15 cellular contexts compared by ENCODE assay signal in the genomic region with DNA sequence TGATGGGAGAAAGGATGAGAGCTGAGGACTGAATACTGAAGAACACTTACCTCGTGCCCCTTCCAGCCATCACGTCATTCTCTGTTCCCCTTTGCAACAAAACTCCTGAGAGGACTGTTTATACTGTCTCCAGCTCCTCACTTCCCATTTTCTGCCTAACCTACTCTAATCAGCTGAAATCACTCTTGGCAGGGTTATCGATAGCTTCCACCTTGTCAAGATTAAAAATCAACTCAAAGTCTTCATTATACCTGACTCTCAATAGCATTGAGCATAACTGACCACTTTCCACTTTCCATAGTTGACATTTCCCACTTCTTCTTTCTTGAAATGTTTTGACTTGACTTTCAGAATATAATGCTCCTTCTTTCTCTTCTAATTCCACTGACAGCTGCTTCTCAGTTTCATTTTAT. TPM values are rescaled to one million over a fixed set of nuclear protein-coding genes. Genes with fewer than 3 reads are reported as not detected.
DNase-seq lines count a peak whose midpoint lies in the region; ATAC-seq and TF ChIP-seq lines count a peak whose summit lies in the region.
"Had no signal": no experiment of that assay in that cellular context is flagged by ENCODE, and none has a peak within 500 bp of the region (broad histone marks: within the 10 kb centered on the region; RNA-seq: fewer than 3 reads in every experiment).

No MANE protein-coding gene starts in this region.

- no peak for TF ChIP-seq EP300 in SK-N-SH (IDR thresholded peaks at IDR 0.05; ENCODE audit: borderline replicate concordance in 1 of 2, low read depth in 1 of 2, low read length in 1 of 2)

- H3K4me1 ChIP-seq in GM23338 (ENCODE audit: insufficient read depth) (peaks cover 48% of the 10 kb centered on the region), PC-9 (replicated peaks; ENCODE audit: insufficient read depth) (peaks cover 27% of the 10 kb centered on the region), psoas muscle (peaks cover 68% of the 10 kb centered on the region), SK-N-SH (ENCODE audit: control insufficient read depth in 1 of 2, insufficient read depth in 2 of 2, low read depth in 1 of 2, low read length in 1 of 2) (peaks cover 24 to 34% of the 10 kb centered on the region in 2 experiments; a peak in 3 of 4 replicates)

- H3K27me3 Mint-ChIP-seq in GM23338 (ENCODE audit: insufficient read depth, low read depth, poor library complexity): no peaks in the 10 kb centered on the region
- H3K27me3 Mint-ChIP-seq: effector memory CD8-positive, alpha-beta T cell had no signal

- peaks cover 25% of the 10 kb centered on the region for H3K4me1 Mint-ChIP-seq in GM23338

- 41 to 49% (median 47%) methylated on average over 3 of the region's 3 CpGs for WGBS in psoas muscle, 3 donors
- 96% methylated on average over 3 of the region's 3 CpGs for WGBS in SK-N-SH (ENCODE audit: low lambda C conversion rate)

- TF ChIP-seq CTCF in GM12865 (IDR thresholded peaks at IDR 0.05; ENCODE audit: insufficient read depth, low read depth, low read length, missing control alignments) (no peak), GM23338 (conservative IDR thresholded peaks at IDR 0.05; ENCODE audit: low read depth in 2 of 2) (no peak), PC-9 (conservative IDR thresholded peaks at IDR 0.05) (no peak), psoas muscle (IDR thresholded peaks at IDR 0.05) (no peak), SK-N-SH (IDR thresholded peaks at IDR 0.05) (no peak)

- H3K79me2 ChIP-seq in GM23338 (replicated peaks; ENCODE audit: insufficient read depth) (peaks cover 87% of the 10 kb centered on the region), PC-9 (ENCODE audit: low read depth) (peaks cover 89% of the 10 kb centered on the region), SK-N-SH (ENCODE audit: insufficient read depth) (peaks cover 90% of the 10 kb centered on the region)

- BruUV-seq in PC-9 (replicated peaks; lab: Mats Ljungman, UMichigan): no TSS peak

- no peak overlapping the region for H3K9ac ChIP-seq in SK-N-SH

- ATAC-seq in GM23338: no peak
- no peak for ATAC-seq in psoas muscle
- ATAC-seq in HG03378 (IDR thresholded peaks at IDR 0.05; ENCODE audit: unreplicated experiment): no peak
- no peak for ATAC-seq in HG03196 (IDR thresholded peaks at IDR 0.05; ENCODE audit: unreplicated experiment)
- ATAC-seq: natural killer cell had no signal

- H3K27ac ChIP-seq in GM23338 (ENCODE audit: low read depth) (peak overlapping the region; percentile 12; the same call in 1 of the 2 replicates), PC-9 (no peak overlapping the region), psoas muscle (peak overlapping the region; percentile 99), SK-N-SH (ENCODE audit: low read depth in 2 of 2, low read length in 1 of 2) (no peak overlapping the region; a peak in 1 of 4 replicates)
- H3K27ac ChIP-seq: thyroid gland had no signal

- H4K20me1 ChIP-seq in GM23338 (replicated peaks; ENCODE audit: insufficient read depth) (peaks cover 40% of the 10 kb centered on the region), PC-9 (ENCODE audit: insufficient read depth) (peaks cover 66% of the 10 kb centered on the region), SK-N-SH (ENCODE audit: insufficient read depth) (peaks cover 75% of the 10 kb centered on the region)

- H2AFZ ChIP-seq in GM23338 (no peak overlapping the region), PC-9 (no peak overlapping the region), SK-N-SH (ENCODE audit: low read depth) (no peak overlapping the region)

- no peaks in the 10 kb centered on the region; the same call in 1 of the 2 replicates for H3F3A ChIP-seq in GM23338 (replicated peaks; ENCODE audit: low read depth)
- peaks cover 5% of the 10 kb centered on the region; the same call in 1 of the 2 replicates for H3F3A ChIP-seq in PC-9 (ENCODE audit: insufficient read depth, low read depth)
- H3F3A ChIP-seq in SK-N-SH (replicated peaks; ENCODE audit: insufficient read depth): peaks cover 3% of the 10 kb centered on the region

- no peak overlapping the region for H3K27ac Mint-ChIP-seq in GM23338
- H3K27ac Mint-ChIP-seq: effector memory CD8-positive, alpha-beta T cell; natural killer cell had no signal

- POLR2A ChIA-PET in PC-9 (lab: Charles Lee; ENCODE audit: unreplicated experiment) (no interaction called here), SK-N-SH (lab: Yijun Ruan, JAX) (no interaction called here)

- H3K9me2 ChIP-seq in GM23338 (ENCODE audit: insufficient read depth): no peaks in the 10 kb centered on the region
- no peaks in the 10 kb centered on the region for H3K9me2 ChIP-seq in PC-9 (ENCODE audit: insufficient read depth)
- no peaks in the 10 kb centered on the region for H3K9me2 ChIP-seq in SK-N-SH

- H3K4me3 ChIP-seq in GM12865 (ENCODE audit: low read depth, low read length): peak overlapping the region; percentile 98; the same call in 1 of the 2 replicates
- H3K4me3 ChIP-seq in GM23338: no peak overlapping the region; the same call in 1 of the 2 replicates
- H3K4me3 ChIP-seq in PC-9: no peak overlapping the region
- peak overlapping the region; percentile 97 for H3K4me3 ChIP-seq in psoas muscle
- H3K4me3 ChIP-seq in SK-N-SH (ENCODE audit: low read depth in 2 of 2, low read length in 1 of 2): no peak overlapping the region
- H3K4me3 ChIP-seq: thyroid gland had no signal

- H3K9me3 ChIP-seq in PC-9 (ENCODE audit: insufficient read depth, low read depth) (no peaks in the 10 kb centered on the region), psoas muscle (no peaks in the 10 kb centered on the region), SK-N-SH (no peaks in the 10 kb centered on the region)
- H3K9me3 ChIP-seq: thyroid gland had no signal

- CTCF ChIA-PET in PC-9 (lab: Charles Lee): interaction anchor here (0.6 kb wide), 1 partner anchor 485 kb away, joined by 3 read pairs; no protein-coding TSS in a partner anchor
- CTCF ChIA-PET in SK-N-SH (lab: Yijun Ruan, JAX): interaction anchor here (0.9 to 1.3 kb wide), 4 partner anchors 9 to 100 kb away, joined by 3 read pairs; a partner anchor contains a TSS

- TF ChIP-seq RAD21 in SK-N-SH (IDR thresholded peaks at IDR 0.05; ENCODE audit: low read length): no peak

- H3K9me3 Mint-ChIP-seq in GM23338: no peaks in the 10 kb centered on the region; the same call in 2 of the 3 replicates
- H3K9me3 Mint-ChIP-seq: effector memory CD8-positive, alpha-beta T cell; natural killer cell had no signal

- H3K36me3 Mint-ChIP-seq in GM23338 (ENCODE audit: low read depth): no peaks in the 10 kb centered on the region; the same call in 1 of the 3 replicates
- H3K36me3 Mint-ChIP-seq: natural killer cell had no signal

- H3K4me2 ChIP-seq in GM23338 (peak overlapping the region; percentile 82; the same call in 1 of the 2 replicates), PC-9 (0 out of 2 replicates have a peak overlapping the region, but pooled peaks have one; percentile 98), SK-N-SH (no peak overlapping the region)

- DNase-seq in GM12865 (ENCODE audit: low read depth) (peak; percentile 38), GM23338 (ENCODE audit: low spot score) (no peak), PC-9 (no peak), psoas muscle (no peak), EL (no peak), SK-N-SH (no peak)
- DNase-seq: activated CD4-positive, alpha-beta T cell treated with anti-CD3 and anti-CD28 coated beads for 48 hours; effector memory CD8-positive, alpha-beta T cell; natural killer cell; NCI-H1694 treated with DMSO at 0.1 percent for 48 hours; NCI-H82; SW 1271; thyroid gland had no signal

- no peak overlapping the region for H3K4me3 Mint-ChIP-seq in GM23338
- H3K4me3 Mint-ChIP-seq: effector memory CD8-positive, alpha-beta T cell; natural killer cell had no signal

- H3K27me3 ChIP-seq in GM23338 (ENCODE audit: insufficient read depth) (no peaks in the 10 kb centered on the region), PC-9 (ENCODE audit: insufficient read depth, low read depth) (no peaks in the 10 kb centered on the region), psoas muscle (ENCODE audit: insufficient read depth in 3 of 3, low read length in 2 of 3) (no peaks in the 10 kb centered on the region), SK-N-SH (ENCODE audit: insufficient read depth) (no peaks in the 10 kb centered on the region)
- H3K27me3 ChIP-seq: thyroid gland had no signal

- intact Hi-C loops in PC-9 (cut with micrococcal nuclease; ENCODE audit: unreplicated experiment) (no loop called here), psoas muscle (cut with DNase I) (no loop called here)

- H3K36me3 ChIP-seq in GM23338 (ENCODE audit: insufficient read depth) (no peaks in the 10 kb centered on the region), PC-9 (ENCODE audit: low read depth) (peaks cover 13% of the 10 kb centered on the region; the same call in 1 of the 2 replicates), psoas muscle (ENCODE audit: insufficient read depth in 1 of 2, low read depth in 1 of 2) (peaks cover 0 to 5% of the 10 kb centered on the region in 2 donors), SK-N-SH (replicated peaks in 1 of 2; ENCODE audit: control insufficient read depth in 1 of 2, insufficient read depth in 2 of 2, low read length in 1 of 2) (peaks cover 6 to 7% of the 10 kb centered on the region in 2 experiments)
- H3K36me3 ChIP-seq: thyroid gland had no signal

TF ChIP-seq in SK-N-SH, 30 proteins besides CTCF, POLR2A, EP300 and RAD21 (continues in another document):
- no peak for TF ChIP-seq ELF1 (IDR thresholded peaks at IDR 0.05)

RNA-seq across cellular contexts. Expression of a gene that starts 4.3 kb away (rescaled TPM):
- total RNA-seq in GM23338 (2014; rRNA removed; shearing (Covaris generic)): 66.1 and 70.3 TPM in 2 replicates
- polyA plus RNA-seq in GM23338 (2016; fragmentation: Nextera tagmentation; extraction: Ambion mirVana): 11.5 and 12.6 TPM in 2 replicates
- 24.7 and 28.2 TPM in 2 replicates for total RNA-seq in PC-9 (2021)
- total RNA-seq in psoas muscle: 100 to 1,000 TPM; 133 to 193 (median 157) TPM
- 100 to 1,000 TPM in 1 of 3 donors, 10 to 100 TPM in 2; 93.5 to 170 (median 98.9) TPM for polyA plus RNA-seq in psoas muscle
- 34.4 and 42.5 TPM in 2 replicates for polyA plus RNA-seq in SK-N-SH (2012; rRNA removed)
- 51.2 and 56.5 TPM in 2 replicates for polyA plus RNA-seq in SK-N-SH (2012; cell fraction: cytosol; rRNA removed)
- 15.6 and 26.7 TPM in 2 replicates for polyA plus RNA-seq in SK-N-SH (2012; cell fraction: nucleus; rRNA removed)

RNA-seq across cellular contexts. Expression of a gene that starts 44.7 kb away (rescaled TPM):
- total RNA-seq in GM23338 (2014; rRNA removed; shearing (Covaris generic)): 0.80 and 1.8 TPM in 2 replicates
- polyA plus RNA-seq in GM23338 (2016; fragmentation: Nextera tagmentation; extraction: Ambion mirVana) (1.5 TPM in 1 of 2 replicates, not detected in the other), psoas muscle (10 to 100 TPM; 10.7 to 17.5 (median 13.8) TPM), SK-N-SH (2012; rRNA removed) (0.12 and 0.16 TPM in 2 replicates)
- total RNA-seq in PC-9 (2021) (not detected in 2 replicates), psoas muscle (10 to 100 TPM in 3 of 4 donors, 1 to 10 TPM in 1; 9.2 to 23.4 (median 16.5) TPM)
- polyA plus RNA-seq in SK-N-SH (2012; cell fraction: cytosol; rRNA removed): 0.05 and 0.08 TPM in 2 replicates
- 0.04 and 0.08 TPM in 2 replicates for polyA plus RNA-seq in SK-N-SH (2012; cell fraction: nucleus; rRNA removed)

RNA-seq across cellular contexts. Expression of a gene that starts 51.3 kb away (rescaled TPM):
- 4.0 and 7.3 TPM in 2 replicates for total RNA-seq in GM23338 (2014; rRNA removed; shearing (Covaris generic))
- polyA plus RNA-seq in GM23338 (2016; fragmentation: Nextera tagmentation; extraction: Ambion mirVana): 22.1 and 26.3 TPM in 2 replicates
- 21.2 and 27.8 TPM in 2 replicates for total RNA-seq in PC-9 (2021)
- 10 to 100 TPM in 3 of 4 donors, 1 to 10 TPM in 1; 6.3 to 11.4 (median 11.2) TPM for total RNA-seq in psoas muscle
- 10 to 100 TPM; 11.3 to 16.2 (median 12.2) TPM for polyA plus RNA-seq in psoas muscle
- polyA plus RNA-seq in SK-N-SH (2012; rRNA removed): 44.1 and 46.6 TPM in 2 replicates
- polyA plus RNA-seq in SK-N-SH (2012; cell fraction: cytosol; rRNA removed): 49.9 and 51.1 TPM in 2 replicates
- 17.7 and 20.9 TPM in 2 replicates for polyA plus RNA-seq in SK-N-SH (2012; cell fraction: nucleus; rRNA removed)

Comparison
In these comparisons a context has a peak if more than half of its experiments do, and no peak if none do; other contexts are left out.
1. H3K4me3 ChIP-seq: peak in GM12865 (single experiment) and psoas muscle (single experiment); none in GM23338 (single experiment), PC-9 (single experiment) and SK-N-SH (0 of 2).
2. H3K27ac ChIP-seq: peak in GM23338 (single experiment) and psoas muscle (single experiment); none in PC-9 (single experiment) and SK-N-SH (0 of 2).